Comparison of ENCODE assay signal across 14 cellular contexts in the genomic region with DNA sequence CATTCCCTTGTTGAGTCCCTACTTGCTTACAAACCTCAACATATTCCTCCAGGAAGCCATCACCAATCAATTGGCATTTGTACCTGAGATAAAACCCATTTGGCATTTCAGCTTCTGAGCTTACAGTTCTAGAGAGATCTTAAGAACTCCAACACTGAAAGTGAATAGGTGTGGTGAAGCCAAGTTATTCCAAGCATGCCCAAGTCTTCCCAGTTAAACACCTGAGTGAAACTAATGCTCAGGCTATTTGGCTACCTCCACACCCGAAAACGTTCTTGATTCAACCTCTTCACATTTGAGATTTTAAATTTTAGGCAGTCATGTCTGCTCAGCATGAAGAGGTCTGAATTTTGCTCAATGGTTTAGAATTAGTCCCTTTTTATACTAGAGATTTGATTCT. TPM values are rescaled to one million over a fixed set of nuclear protein-coding genes. Genes with fewer than 3 reads are reported as not detected.
DNase-seq lines count a peak whose midpoint lies in the region; ATAC-seq and TF ChIP-seq lines count a peak whose summit lies in the region.
"Had no signal": no experiment of that assay in that cellular context is flagged by ENCODE, and none has a peak within 500 bp of the region (broad histone marks: within the 10 kb centered on the region; RNA-seq: fewer than 3 reads in every experiment).

No MANE protein-coding gene starts in this region.

- H3K36me3 ChIP-seq in SK-N-MC (ENCODE audit: insufficient read depth, low read length), result no peaks in the 10 kb centered on the region
- H3K36me3 ChIP-seq in lower lobe of right lung, result no peaks in the 10 kb centered on the region
- no peaks in the 10 kb centered on the region for H3K36me3 ChIP-seq in upper lobe of left lung
- H3K36me3 ChIP-seq: BE2C had no signal

- peak in 1 of 4 donors; percentile 44 for TF ChIP-seq EP300 in upper lobe of left lung (IDR thresholded peaks at IDR 0.05)

- H3K4me3 Mint-ChIP-seq in progenitor cell of endocrine pancreas (ENCODE audit: low read depth), result no peak overlapping the region
- H3K4me3 Mint-ChIP-seq: CD4-positive, alpha-beta memory T cell had no signal

- no peaks in the 10 kb centered on the region for H3K9me3 Mint-ChIP-seq in progenitor cell of endocrine pancreas (ENCODE audit: low read depth)
- H3K9me3 Mint-ChIP-seq: CD4-positive, alpha-beta memory T cell had no signal

- H3K4me3 ChIP-seq in SK-N-MC (no peak overlapping the region), lower lobe of right lung (no peak overlapping the region), upper lobe of left lung (no peak overlapping the region)

- DNase-seq in SK-N-MC (ENCODE audit: low read depth, low spot score) (no peak), lower lobe of right lung (no peak), upper lobe of left lung (peak in 1 of 2 donors; percentile 22), Right ventricle myocardium inferior (ENCODE audit: missing footprints) (no peak), GDM1 (lab: John Stamatoyannopoulos, UW) (no peak), progenitor cell of endocrine pancreas (ENCODE audit: low spot score, unreplicated experiment) (no peak)
- DNase-seq in stimulated activated CD4-positive, alpha-beta T cell treated with anti-CD3 and anti-CD28 coated beads, Interleukin-4, amount 100 ng/mL, for 24 hours, result no peak
- DNase-seq: BE2C; CD4-positive, alpha-beta memory T cell; DND-41; GF-D8 had no signal

- no peak for TF ChIP-seq CTCF in lower lobe of right lung (IDR thresholded peaks at IDR 0.05)
- no peak for TF ChIP-seq CTCF in upper lobe of left lung (IDR thresholded peaks at IDR 0.05)
- no peak for TF ChIP-seq CTCF in progenitor cell of endocrine pancreas (IDR thresholded peaks at IDR 0.05; ENCODE audit: unreplicated experiment)

- no peaks in the 10 kb centered on the region for H3K9me3 ChIP-seq in SK-N-MC (ENCODE audit: low read depth, low read length)
- H3K9me3 ChIP-seq in lower lobe of right lung, result no peaks in the 10 kb centered on the region
- H3K9me3 ChIP-seq in upper lobe of left lung, result no peaks in the 10 kb centered on the region
- H3K9me3 ChIP-seq: BE2C had no signal

- H3K27me3 Mint-ChIP-seq in progenitor cell of endocrine pancreas, result no peaks in the 10 kb centered on the region

- WGBS in upper lobe of left lung, 2 donors, result 53 to 64% methylated on average over 2 of the region's 2 CpGs

- H3K36me3 Mint-ChIP-seq in progenitor cell of endocrine pancreas (ENCODE audit: insufficient read depth), result no peaks in the 10 kb centered on the region
- H3K36me3 Mint-ChIP-seq: CD4-positive, alpha-beta memory T cell had no signal

- H3K27ac Mint-ChIP-seq in progenitor cell of endocrine pancreas, result no peak overlapping the region
- H3K27ac Mint-ChIP-seq: CD4-positive, alpha-beta memory T cell had no signal

- H3K4me1 Mint-ChIP-seq in progenitor cell of endocrine pancreas (ENCODE audit: low read depth), result peaks cover 4% of the 10 kb centered on the region
- H3K4me1 Mint-ChIP-seq: CD4-positive, alpha-beta memory T cell had no signal

- no peak for TF ChIP-seq POLR2A in upper lobe of left lung (IDR thresholded peaks at IDR 0.05)

- H3K27me3 ChIP-seq in lower lobe of right lung (ENCODE audit: low read depth), result no peaks in the 10 kb centered on the region
- no peaks in the 10 kb centered on the region for H3K27me3 ChIP-seq in upper lobe of left lung
- H3K27me3 ChIP-seq: BE2C had no signal

- no peak overlapping the region for H3K9ac ChIP-seq in SK-N-MC (ENCODE audit: insufficient read length)

- H3K27ac ChIP-seq in SK-N-MC (peak overlapping the region; percentile 63; the same call in 1 of the 2 replicates), lower lobe of right lung (peak overlapping the region; percentile 72), upper lobe of left lung (peak overlapping the region; percentile 50 to 79 (median 74))
- H3K27ac ChIP-seq: C4-2B had no signal

- H3K4me1 ChIP-seq in lower lobe of right lung (no peaks in the 10 kb centered on the region), upper lobe of left lung (peaks cover 0 to 3% (median 0%) of the 10 kb centered on the region in 4 donors)

- ATAC-seq in esophagus mucosa, result peak; percentile 2
- ATAC-seq in lower lobe of right lung, result peak; percentile 69 to 70
- peak; percentile 16 to 73 for ATAC-seq in upper lobe of left lung (ENCODE audit: low FRiP score in 2 of 2)
- ATAC-seq in Right ventricle myocardium inferior, result no peak
- ATAC-seq: HCT116 had no signal

- intact Hi-C loops in lower lobe of right lung (cut with DNase I) (no loop called here), Right ventricle myocardium inferior (cut with DNase I) (no loop called here)

RNA-seq across cellular contexts. Expression of gene SCEL, which starts 2.5 kb away (rescaled TPM):
- total RNA-seq in esophagus mucosa (251 TPM), lower lobe of right lung (54.8 TPM), upper lobe of left lung (100 to 1,000 TPM in 2 of 6 donors, 10 to 100 TPM in 4; 32.5 to 175 (median 82.5) TPM), Right ventricle myocardium inferior (not detected), progenitor cell of endocrine pancreas (not detected in 2 replicates)
- total RNA-seq: CD4-positive, alpha-beta memory T cell had no signal

Comparison
In these comparisons a context has a peak if more than half of its experiments do, and no peak if none do; other contexts are left out.
1. RNA of gene SCEL, which starts 2.5 kb away (total RNA-seq): 251 TPM in esophagus mucosa (single experiment), 32.5 to 175 TPM in upper lobe of left lung and 54.8 TPM in lower lobe of right lung (single experiment); not detected in progenitor cell of endocrine pancreas and not detected in Right ventricle myocardium inferior (single experiment); every median in the first group is over 10 times any median in the second.
2. Peak in every context shown above with its lines, with median percentiles within 50 percentile points of each other: H3K27ac ChIP-seq.